14 cellular contexts compared by ENCODE assay signal in genomic region chr17:81416612-81417011, GRCh38. TPM values are rescaled to one million over a fixed set of nuclear protein-coding genes. Genes with fewer than 3 reads are reported as not detected.
DNase-seq lines count a peak whose midpoint lies in the region; ATAC-seq, FAIRE-seq and TF ChIP-seq lines count a peak whose summit lies in the region.
"Had no signal": no experiment of that assay in that cellular context is flagged by ENCODE, and none has a peak within 500 bp of the region (broad histone marks: within the 10 kb centered on the region; RNA-seq: fewer than 3 reads in every experiment).

No MANE protein-coding gene starts in this region.

- no peak overlapping the region for H3K27ac Mint-ChIP-seq in CD4-positive, alpha-beta T cell

- in situ Hi-C loops in GM23248 (cut with MboI) = no loop called here

- H3K4ac ChIP-seq in neuronal stem cell (ENCODE audit: low read length) = no peak overlapping the region

- no peak overlapping the region for H2BK15ac ChIP-seq in neuronal stem cell (ENCODE audit: low read length)

- H3K4me2 ChIP-seq in A549 (no peak overlapping the region; the same call in 2 of the 3 replicates), GM23248 (ENCODE audit: unreplicated experiment) (no peak overlapping the region), neuronal stem cell (ENCODE audit: insufficient read depth, low read length, poor library complexity, severe bottlenecking) (no peak overlapping the region)

- no peak for TF ChIP-seq POLR2A in A549 (IDR thresholded peaks at IDR 0.05; ENCODE audit: low read length)

- no peak for FAIRE-seq in A549 (lab: Jason Lieb, UNC)
- FAIRE-seq: GM12878 had no signal

- peak overlapping the region; percentile 61 for H2BK120ac ChIP-seq in neuronal stem cell (ENCODE audit: low read depth, low read length)

- H2BK12ac ChIP-seq in neuronal stem cell (ENCODE audit: low read length) = peak overlapping the region; percentile 2

- peak overlapping the region; percentile 64 for H3K18ac ChIP-seq in neuronal stem cell (ENCODE audit: low read length)

- H3K27ac ChIP-seq in A549 (peak overlapping the region; percentile 98 to 100; a peak in 4 of 6 replicates), GM23248 (0 out of 2 replicates have a peak overlapping the region, but pooled peaks have one; percentile 86), RWPE1 (peak overlapping the region; percentile 95), neuronal stem cell (replicated peaks; ENCODE audit: low read length) (no peak overlapping the region)
- no peak overlapping the region for H3K27ac ChIP-seq in CD4-positive, alpha-beta T cell (ENCODE audit: low read depth, low read length)
- H3K27ac ChIP-seq: neutrophil had no signal

- H2AK5ac ChIP-seq in neuronal stem cell (ENCODE audit: low read depth, low read length) = peak overlapping the region; percentile 70

- TF ChIP-seq RAD21 in A549 (conservative IDR thresholded peaks at IDR 0.05 in 1 of 2, IDR thresholded peaks at IDR 0.05 in 1 of 2) = no peak

- H3K4me1 ChIP-seq in A549 (peaks cover 57% of the 10 kb centered on the region), GM23248 (ENCODE audit: insufficient read depth) (peaks cover 33% of the 10 kb centered on the region), neuronal stem cell (ENCODE audit: control insufficient read depth in 2 of 2, insufficient read depth in 1 of 2, low read depth in 1 of 2, low read length in 2 of 2) (peaks cover 19 to 22% of the 10 kb centered on the region in 2 donors)

- H2AFZ ChIP-seq in GM23248 (no peak overlapping the region), neuronal stem cell (ENCODE audit: low read length) (no peak overlapping the region)

- H3K4me3 ChIP-seq in A549 = no peak overlapping the region
- H3K4me3 ChIP-seq in GM23248 = no peak overlapping the region
- peak overlapping the region in 1 of 2 donors; percentile 27 for H3K4me3 ChIP-seq in neuronal stem cell (ENCODE audit: low read length in 2 of 2)
- H3K4me3 ChIP-seq: GM12878 had no signal

- H3K9me2 ChIP-seq in GM23248 (ENCODE audit: insufficient read depth) = no peaks in the 10 kb centered on the region

- H4K91ac ChIP-seq in neuronal stem cell (ENCODE audit: low read depth, low read length, poor library complexity) = no peak overlapping the region

- H2BK5ac ChIP-seq in neuronal stem cell (ENCODE audit: low read length) = peak overlapping the region; percentile 24

- H3K27me3 ChIP-seq in GM23248 (replicated peaks; ENCODE audit: insufficient read depth) = no peaks in the 10 kb centered on the region
- H3K27me3 ChIP-seq in neuronal stem cell (ENCODE audit: control insufficient read depth in 3 of 3, insufficient read depth in 3 of 3, low read depth in 1 of 3, low read length in 3 of 3) = peaks cover 0 to 2% (median 0%) of the 10 kb centered on the region in 3 experiments
- H3K27me3 ChIP-seq in CD4-positive, alpha-beta T cell (ENCODE audit: control insufficient read depth, insufficient read depth, low read length) = no peaks in the 10 kb centered on the region

- intact Hi-C loops in CD4-positive, alpha-beta T cell (cut with DNase I, micrococcal nuclease) = no loop called here

- peak overlapping the region; percentile 44 for H3K23ac ChIP-seq in neuronal stem cell (ENCODE audit: low read depth, low read length, poor library complexity)

- no peaks in the 10 kb centered on the region for H4K20me1 ChIP-seq in GM23248 (ENCODE audit: insufficient read depth)

- no peaks in the 10 kb centered on the region for H3K9me3 Mint-ChIP-seq in CD4-positive, alpha-beta T cell

- no peak overlapping the region for H4K8ac ChIP-seq in neuronal stem cell (ENCODE audit: low read depth, low read length)

- DNase-seq in A549 (ENCODE audit: low read depth in 1 of 2, low spot score in 1 of 2) = no peak
- DNase-seq in GM23248 = no peak
- DNase-seq in RWPE1 (ENCODE audit: low spot score) = no peak
- DNase-seq in neuronal stem cell (ENCODE audit: low spot score) = no peak
- no peak for DNase-seq in CD4-positive, alpha-beta T cell
- DNase-seq: activated CD4-positive, alpha-beta T cell treated with anti-CD3 and anti-CD28 coated beads, Interleukin-2, amount 50 U/mL, for 48 hours; amniotic stem cell; dermis blood vessel endothelial cell; NCI-H1048 had no signal

- 91% methylated on average over 10 of the region's 10 CpGs for WGBS in A549 (ENCODE audit: missing lambda C conversion rate)
- WGBS in GM23248 (ENCODE audit: low coverage in 1 of 2, low lambda C conversion rate in 2 of 2, missing lambda C conversion rate in 2 of 2), 2 experiments = 66 to 71% methylated on average over 10 of the region's 10 CpGs
- no CpG with 5 or more reads among the region's 10 CpGs for WGBS in neuronal stem cell (ENCODE audit: extremely low coverage in 2 of 2, insufficient read length in 2 of 2, insufficient replicate concordance in 1 of 2), 2 donors

- no peaks in the 10 kb centered on the region; the same call in 1 of the 2 replicates for H3F3A ChIP-seq in GM23248 (ENCODE audit: insufficient read depth)

- H3K9me3 ChIP-seq in A549 (no peaks in the 10 kb centered on the region), GM23248 (ENCODE audit: low read depth) (no peaks in the 10 kb centered on the region), neuronal stem cell (replicated peaks in 1 of 2; ENCODE audit: control insufficient read depth in 2 of 2, insufficient read depth in 1 of 2, low read depth in 1 of 2, low read length in 2 of 2) (no peaks in the 10 kb centered on the region)
- H3K9me3 ChIP-seq in CD4-positive, alpha-beta T cell (ENCODE audit: control insufficient read depth, low read length) = no peaks in the 10 kb centered on the region
- H3K9me3 ChIP-seq: neutrophil had no signal

- H3K14ac ChIP-seq in neuronal stem cell (ENCODE audit: low read length) = peak overlapping the region; percentile 97

- POLR2A ChIA-PET in A549 (lab: Yijun Ruan, JAX) (no interaction called here), RWPE1 (lab: Yijun Ruan, JAX; ENCODE audit: low non-redundant PET) (no interaction called here)
- POLR2A ChIA-PET in CD4-positive, alpha-beta T cell (lab: Charles Lee) = no interaction called here

- no peak for TF ChIP-seq EP300 in A549 (IDR thresholded peaks at IDR 0.05)

- H3K9ac ChIP-seq in GM23248 (no peak overlapping the region), neuronal stem cell (ENCODE audit: low read depth, low read length, poor library complexity) (peak overlapping the region; percentile 78)

- CTCF ChIA-PET in A549 (lab: Yijun Ruan, JAX) (interaction anchor here (1.1 to 4.8 kb wide), 3 partner anchors 14 to 68 kb away, joined by 3 to 23 read pairs (median 6); no protein-coding TSS in a partner anchor), RWPE1 (lab: Yijun Ruan, JAX) (no interaction called here)
- CTCF ChIA-PET in CD4-positive, alpha-beta T cell (lab: Charles Lee) = no interaction called here

- peaks cover 5% of the 10 kb centered on the region for H3K4me1 Mint-ChIP-seq in CD4-positive, alpha-beta T cell (ENCODE audit: low read depth)

- no peaks in the 10 kb centered on the region for H3K79me2 ChIP-seq in GM23248 (ENCODE audit: insufficient read depth)

- no peak for TF ChIP-seq CTCF in A549 (IDR thresholded peaks at IDR 0.05)
- no peak for TF ChIP-seq CTCF in RWPE1 (conservative IDR thresholded peaks at IDR 0.05; ENCODE audit: low read depth)
- no peak for TF ChIP-seq CTCF in CD4-positive, alpha-beta T cell (IDR thresholded peaks at IDR 0.05)

- no peak overlapping the region for H3K4me3 Mint-ChIP-seq in CD4-positive, alpha-beta T cell

- no peaks in the 10 kb centered on the region for H3K36me3 Mint-ChIP-seq in CD4-positive, alpha-beta T cell (ENCODE audit: low read depth)

- H3K36me3 ChIP-seq in GM23248 (ENCODE audit: low read depth) (no peaks in the 10 kb centered on the region), neuronal stem cell (replicated peaks in 1 of 2; ENCODE audit: control insufficient read depth in 2 of 2, insufficient read depth in 2 of 2, low read length in 2 of 2) (peaks cover 3 to 5% of the 10 kb centered on the region in 2 donors)
- H3K36me3 ChIP-seq: neutrophil had no signal

- peaks cover 6% of the 10 kb centered on the region for H3K27me3 Mint-ChIP-seq in CD4-positive, alpha-beta T cell

- no peak for ATAC-seq in A549
- no peak for ATAC-seq in CD4-positive, alpha-beta T cell (ENCODE audit: poor library complexity)
- ATAC-seq in HG03439 (IDR thresholded peaks at IDR 0.05; ENCODE audit: unreplicated experiment) = no peak
- no peak for ATAC-seq in GM19035 (IDR thresholded peaks at IDR 0.05; ENCODE audit: unreplicated experiment)
- no peak for ATAC-seq in HG03432 (IDR thresholded peaks at IDR 0.05; ENCODE audit: unreplicated experiment)
- ATAC-seq: GM12878 had no signal

- H3K79me1 ChIP-seq in neuronal stem cell (ENCODE audit: low read depth, low read length) = peaks cover 38% of the 10 kb centered on the region

TF ChIP-seq in A549, 52 proteins besides CTCF, POLR2A, EP300 and RAD21:
- TF ChIP-seq HOXB5 (CRISPR knock-in tag; IDR thresholded peaks at IDR 0.05) = no peak
- TF ChIP-seq ESRRA (IDR thresholded peaks at IDR 0.05; ENCODE audit: borderline replicate concordance, low read length) = no peak
- no peak for TF ChIP-seq JUNB (IDR thresholded peaks at IDR 0.05)
- no peak for TF ChIP-seq RNF2 (IDR thresholded peaks at IDR 0.05; ENCODE audit: borderline replicate concordance, low read depth)
- TF ChIP-seq KDM5A (IDR thresholded peaks at IDR 0.05) = no peak
- TF ChIP-seq NPAS2 (CRISPR knock-in tag; IDR thresholded peaks at IDR 0.05; ENCODE audit: borderline replicate concordance) = no peak
- TF ChIP-seq FOSL2 (IDR thresholded peaks at IDR 0.05) = no peak
- TF ChIP-seq FOSL2 (CRISPR knock-in tag; IDR thresholded peaks at IDR 0.05) = no peak
- TF ChIP-seq BHLHE40 (IDR thresholded peaks at IDR 0.05; ENCODE audit: low read depth, low read length) = no peak
- TF ChIP-seq CHD4 (IDR thresholded peaks at IDR 0.05; ENCODE audit: borderline replicate concordance) = no peak
- no peak for TF ChIP-seq TP53 (CRISPR knock-in tag; IDR thresholded peaks at IDR 0.05)
- TF ChIP-seq ZFP36 (IDR thresholded peaks at IDR 0.05; ENCODE audit: borderline replicate concordance, partially characterized antibody) = no peak

RNA-seq across cellular contexts. Expression of gene BAHCC1, which starts 21.4 kb away (rescaled TPM):
- polyA plus RNA-seq in A549 (2011; rRNA removed) (2.1 and 2.6 TPM in 2 replicates), A549 (2017; fragmentation: RNase III; extraction: RNeasy Plus Mini Kit Qiagen cat#74134 plus additional on column Dnase treatment) (5.2 to 5.9 TPM (median 5.8 TPM) in 3 replicates), GM23248 (2016; fragmentation: Nextera tagmentation; extraction: Ambion mirVana) (0.91 and 1.3 TPM in 2 replicates)
- 7.4 and 8.4 TPM in 2 replicates for polyA plus RNA-seq in A549 (2012; cell fraction: cytosol; rRNA removed)
- polyA plus RNA-seq in A549 (2012; cell fraction: nucleus; rRNA removed) = 27.4 and 38.1 TPM in 2 replicates
- 2.6 and 3.5 TPM in 2 replicates for polyA minus RNA-seq in A549 (2011; rRNA and poly(A)+ RNA removed)
- total RNA-seq in GM23248 (2014; rRNA removed; shearing (Covaris generic)) = 3.0 and 5.2 TPM in 2 replicates
- polyA plus RNA-seq in neuronal stem cell (2013, experiment 1 of 2) = 15.9 TPM
- polyA plus RNA-seq in neuronal stem cell (2013, experiment 2 of 2) = 17.5 TPM
- under 1 TPM; 0.20 to 0.41 TPM for total RNA-seq in CD4-positive, alpha-beta T cell

Comparison
In these comparisons a context has a peak if more than half of its experiments do, and no peak if none do; other contexts are left out.
1. H3K27ac ChIP-seq: peak in A549 (2 of 2), GM23248 (single experiment) and RWPE1 (single experiment); none in neuronal stem cell (single experiment) and CD4-positive, alpha-beta T cell (single experiment).